ENCODE assay signal across 26 cellular contexts in the genomic region with DNA sequence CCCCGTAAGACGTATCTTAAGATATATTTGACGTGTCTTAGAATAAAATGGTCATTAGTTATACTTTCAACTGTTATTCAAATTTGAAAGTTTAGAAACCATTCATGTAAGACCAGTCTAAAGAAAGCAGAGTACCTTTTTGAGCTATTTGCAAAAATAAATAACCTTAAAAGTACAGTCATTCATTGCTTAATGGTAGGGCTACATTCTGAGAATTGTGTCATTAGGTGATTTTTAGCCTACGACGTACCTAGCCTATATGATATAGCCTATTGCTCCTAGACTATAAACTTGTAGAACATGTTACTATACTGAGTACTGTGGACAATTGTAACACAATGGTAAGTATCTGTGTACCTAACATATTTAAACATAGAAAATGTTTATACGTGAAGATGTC.
"Had no signal": no experiment of that assay in that cellular context is flagged by ENCODE, and none has a peak within 500 bp of the region (broad histone marks: within the 10 kb centered on the region; RNA-seq: fewer than 3 reads in every experiment).

No MANE protein-coding gene starts in this region.

- H3K4me2 ChIP-seq: hepatocyte had no signal

- FAIRE-seq: astrocyte, endothelial cell of umbilical vein, TTC549 had no signal

- H3K27ac ChIP-seq: brain microvascular endothelial cell, gastroesophageal sphincter, hepatocyte, left ventricle myocardium inferior, right atrium auricular region, suprapubic skin, tibial artery, upper lobe of right lung, VCaP had no signal

- H3K4me3 ChIP-seq: gastroesophageal sphincter, hepatocyte, left ventricle myocardium inferior, lung, mucosa of descending colon, right atrium auricular region, suprapubic skin, tibial artery, upper lobe of right lung had no signal

- DNase-seq: activated CD4-positive, alpha-beta memory T cell treated with anti-CD3 and anti-CD28 coated beads for 36 hours; activated CD4-positive, alpha-beta T cell treated with anti-CD3 and anti-CD28 coated beads for 48 hours; activated CD8-positive, alpha-beta memory T cell treated with anti-CD3 and anti-CD28 coated beads, Interleukin-2, amount 50 U/mL, for 4 hours; activated gamma-delta T cell; activated naive CD4-positive, alpha-beta T cell treated with anti-CD3 and anti-CD28 coated beads, Interleukin-2, amount 10 ng/mL, durations not matched to agents 7 days and 5 days; activated naive CD8-positive, alpha-beta T cell treated with anti-CD3 and anti-CD28 coated beads, Interleukin-2, amount 10 ng/mL, durations not matched to agents 7 days and 5 days; activated T-cell treated with anti-CD3 and anti-CD28 coated beads, Interleukin-2, amount 50 U/mL, for 1 hour; amniotic stem cell; brain microvascular endothelial cell; cortex of kidney; islet precursor cell; left ventricle myocardium inferior; mucosa of descending colon; stimulated activated naive CD4-positive, alpha-beta T cell; tibial artery; upper lobe of right lung had no signal

- H3K9me3 ChIP-seq: gastroesophageal sphincter, left ventricle myocardium inferior, mucosa of descending colon, right atrium auricular region, suprapubic skin, tibial artery, upper lobe of right lung had no signal

- H3K27me3 ChIP-seq: brain microvascular endothelial cell, gastroesophageal sphincter, hepatocyte, right atrium auricular region, suprapubic skin, tibial artery, upper lobe of right lung had no signal

- H2AFZ ChIP-seq: hepatocyte had no signal

- H3K36me3 ChIP-seq: brain microvascular endothelial cell had no signal

- H3K79me2 ChIP-seq: hepatocyte had no signal

- H3K4me1 ChIP-seq: gastroesophageal sphincter, right atrium auricular region, suprapubic skin, tibial artery, upper lobe of right lung had no signal

- ATAC-seq: gastroesophageal sphincter; mucosa of descending colon; natural killer cell treated with Interleukin-12 subunit alpha and Interleukin-12 subunit beta and Interleukin-15 and Interleukin-18, amount 100 ng/mL, for 72 hours; upper lobe of right lung had no signal
